ENCODE assay signal across 8 cellular contexts in the genomic region with DNA sequence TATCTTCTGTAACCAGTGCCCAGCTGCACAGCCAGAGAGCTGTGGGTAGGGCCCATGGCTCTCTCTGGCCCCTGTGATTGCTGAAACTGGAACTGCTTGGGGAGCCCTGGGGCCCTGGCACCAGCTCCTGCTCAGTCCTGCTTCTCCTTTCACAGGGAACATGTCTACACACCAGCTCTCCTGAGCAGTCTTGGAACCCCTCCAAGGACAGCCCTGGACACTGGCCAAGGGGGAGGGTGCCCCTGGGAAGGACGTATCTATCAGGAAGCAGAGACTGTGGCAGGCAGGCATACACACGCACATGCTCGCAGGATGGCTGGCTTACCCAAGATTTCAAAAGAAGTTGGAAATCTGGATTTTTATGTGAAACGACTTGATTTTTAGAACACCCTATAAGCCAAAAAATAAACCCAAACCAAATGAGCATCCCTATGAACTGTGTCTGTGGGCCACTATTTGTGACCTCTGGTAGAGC. TPM values are rescaled to one million over a fixed set of nuclear protein-coding genes. Genes with fewer than 3 reads are reported as not detected.
DNase-seq lines count a peak whose midpoint lies in the region; ATAC-seq and TF ChIP-seq lines count a peak whose summit lies in the region.

No MANE protein-coding gene starts in this region.

- peak in 1 of 2 donors; percentile 23 for TF ChIP-seq POLR2A in tibial nerve (IDR thresholded peaks at IDR 0.05)

- H3K36me3 Mint-ChIP-seq in memory B cell, result no peaks in the 10 kb centered on the region

- H3K4me1 ChIP-seq in tibial nerve, result peaks cover 0 to 75% (median 50%) of the 10 kb centered on the region in 4 donors

- H3K4me3 Mint-ChIP-seq in memory B cell, result peak overlapping the region; percentile 30

- no peaks in the 10 kb centered on the region for H3K27me3 Mint-ChIP-seq in memory B cell

- TF ChIP-seq CTCF in tibial nerve (IDR thresholded peaks at IDR 0.05), result no peak

- H3K4me1 Mint-ChIP-seq in memory B cell, result peaks cover 35% of the 10 kb centered on the region

- peak; percentile 24 to 84 for TF ChIP-seq EP300 in tibial nerve (IDR thresholded peaks at IDR 0.05)

- DNase-seq in GDM1 (lab: John Stamatoyannopoulos, UW) (peak; percentile 64), NCI-H1048 (lab: John Stamatoyannopoulos, UW) (peak; percentile 10), SW480 (ENCODE audit: low spot score) (peak; percentile 35), ecto neural progenitor cell (ENCODE audit: low spot score) (peak; percentile 29), memory B cell (ENCODE audit: low spot score in 2 of 2) (no peak), tibial nerve (ENCODE audit: low spot score in 2 of 2) (peak; percentile 97 to 99)

- H3K27me3 ChIP-seq in tibial nerve, result no peaks in the 10 kb centered on the region

- peak overlapping the region; percentile 72 for H3K27ac Mint-ChIP-seq in memory B cell

- H3K9me3 Mint-ChIP-seq in memory B cell, result no peaks in the 10 kb centered on the region

- no peaks in the 10 kb centered on the region for H3K36me3 ChIP-seq in tibial nerve

- H3K4me3 ChIP-seq in tibial nerve, result no peak overlapping the region

- H3K27ac ChIP-seq in tibial nerve, result peak overlapping the region; percentile 68 to 95 (median 93)

- no peaks in the 10 kb centered on the region for H3K9me3 ChIP-seq in tibial nerve

- ATAC-seq in memory B cell (ENCODE audit: low read depth) (no peak), GM19035 (IDR thresholded peaks at IDR 0.05; ENCODE audit: unreplicated experiment) (no peak), HG02884 (IDR thresholded peaks at IDR 0.05; ENCODE audit: unreplicated experiment) (no peak)

- WGBS in tibial nerve, 2 donors, result 26 to 28% methylated on average over 4 of the region's 4 CpGs

RNA-seq across cellular contexts. Expression of a gene that starts 8.8 kb away (rescaled TPM):
- total RNA-seq in tibial nerve, result 10 to 100 TPM; 12.3 to 21.0 (median 19.8) TPM

RNA-seq across cellular contexts. Expression of a gene that starts 58.4 kb away (rescaled TPM):
- 10 to 100 TPM; 31.2 to 61.6 (median 44.3) TPM for total RNA-seq in tibial nerve

Comparison
In these comparisons a context has a peak if more than half of its experiments do, and no peak if none do; other contexts are left out.
1. DNase-seq: peak in GDM1 (single experiment), NCI-H1048 (single experiment), SW480 (single experiment), ecto neural progenitor cell (single experiment) and tibial nerve (2 of 2); none in memory B cell (0 of 2).